ENCODE assay signal across 11 cellular contexts in genomic region chr6:33699739-33700138, GRCh38. TPM values are rescaled to one million over a fixed set of nuclear protein-coding genes. Genes with fewer than 3 reads are reported as not detected.
DNase-seq lines count a peak whose midpoint lies in the region; ATAC-seq, FAIRE-seq and TF ChIP-seq lines count a peak whose summit lies in the region.
"Had no signal": no experiment of that assay in that cellular context is flagged by ENCODE, and none has a peak within 500 bp of the region (broad histone marks: within the 10 kb centered on the region; RNA-seq: fewer than 3 reads in every experiment).

No MANE protein-coding gene starts in this region.

- dilution Hi-C loops in endothelial cell of umbilical vein (cut with MboI; ENCODE audit: extremely low pct_ligation_motif_present, low sequenced_read_pairs), result no loop called here

- peak overlapping the region; percentile 19 for H3K4me2 ChIP-seq in endothelial cell of umbilical vein (ENCODE audit: insufficient read depth, low read length)

- TF ChIP-seq POLR2A in endothelial cell of umbilical vein (IDR thresholded peaks at IDR 0.05; ENCODE audit: low read depth, low read length), result peak; percentile 32

- peak; percentile 40 for FAIRE-seq in endothelial cell of umbilical vein (lab: Jason Lieb, UNC)

- peak overlapping the region; percentile 86 for H3K27ac ChIP-seq in VCaP
- H3K27ac ChIP-seq in endothelial cell of umbilical vein (ENCODE audit: insufficient read depth, low read depth, low read length), result no peak overlapping the region

- no peak overlapping the region for H3K9ac ChIP-seq in endothelial cell of umbilical vein (replicated peaks; ENCODE audit: extremely low read depth, insufficient read depth, low read length)

- peak overlapping the region; percentile 46 for H3K27ac Mint-ChIP-seq in activated naive CD8-positive, alpha-beta T cell
- H3K27ac Mint-ChIP-seq in activated naive CD8-positive, alpha-beta T cell treated with anti-CD3 and anti-CD28 coated beads for 36 hours, result no peak overlapping the region
- peak overlapping the region; percentile 91 for H3K27ac Mint-ChIP-seq in stimulated activated naive B cell treated with anti-CD40 and anti-IgM and Interleukin-4, amounts not matched to agents 10 μg/mL and 1 μg/mL and 100 μg/mL, for 72 hours

- H2AFZ ChIP-seq in endothelial cell of umbilical vein (ENCODE audit: low read depth, low read length), result no peak overlapping the region

- H3K9me3 ChIP-seq in endothelial cell of umbilical vein (replicated peaks; ENCODE audit: control insufficient read depth, insufficient read depth, low read length), result no peaks in the 10 kb centered on the region

- H3K79me2 ChIP-seq in endothelial cell of umbilical vein (ENCODE audit: control insufficient read depth, insufficient read depth, low read length), result peaks cover 3% of the 10 kb centered on the region

- intact Hi-C loops in endothelial cell of umbilical vein (cut with micrococcal nuclease), result loop anchor here (1.0 to 2.0 kb wide), 4 partner anchors 26 to 114 kb away; no protein-coding TSS in a partner anchor

- H4K20me1 ChIP-seq in endothelial cell of umbilical vein (replicated peaks; ENCODE audit: control insufficient read depth, extremely low read depth, insufficient read depth, low read length), result no peaks in the 10 kb centered on the region

- no peak for TF ChIP-seq CTCF in VCaP (conservative IDR thresholded peaks at IDR 0.05)
- TF ChIP-seq CTCF in endothelial cell of umbilical vein (IDR thresholded peaks at IDR 0.05; ENCODE audit: extremely low read depth in 1 of 2, insufficient read depth in 1 of 2, low read depth in 1 of 2, low read length in 2 of 2), result no peak
- no peak for TF ChIP-seq CTCF in GM10266 (IDR thresholded peaks at IDR 0.05; ENCODE audit: control insufficient read depth, insufficient read depth, low read depth, missing control alignments)

- no peak for DNase-seq in activated naive CD8-positive, alpha-beta T cell treated with anti-CD3 and anti-CD28 coated beads for 36 hours
- DNase-seq in endothelial cell of umbilical vein (ENCODE audit: low read depth, low spot score) (peak; percentile 39), GM10266 (ENCODE audit: extremely low spot score) (no peak), occipital lobe (lab: John Stamatoyannopoulos, UW) (no peak)
- DNase-seq in stimulated activated naive B cell treated with anti-CD40 and anti-IgM and Interleukin-4, amounts not matched to agents 10 μg/mL and 1 μg/mL and 100 μg/mL, for 72 hours, result no peak
- DNase-seq: NCI-H187 had no signal

- H3K9me1 ChIP-seq in endothelial cell of umbilical vein (replicated peaks; ENCODE audit: control insufficient read depth, extremely low read depth, insufficient read depth, low read length), result no peaks in the 10 kb centered on the region

- no peak overlapping the region for H3K4me3 Mint-ChIP-seq in activated naive CD8-positive, alpha-beta T cell
- no peak overlapping the region for H3K4me3 Mint-ChIP-seq in activated naive CD8-positive, alpha-beta T cell treated with anti-CD3 and anti-CD28 coated beads for 36 hours
- H3K4me3 Mint-ChIP-seq in stimulated activated naive B cell treated with anti-CD40 and anti-IgM and Interleukin-4, amounts not matched to agents 10 μg/mL and 1 μg/mL and 100 μg/mL, for 72 hours, result no peak overlapping the region
- H3K4me3 Mint-ChIP-seq: endodermal cell had no signal

- no peaks in the 10 kb centered on the region for H3K27me3 ChIP-seq in endothelial cell of umbilical vein (ENCODE audit: control insufficient read depth in 2 of 2, insufficient read depth in 2 of 2, low read length in 2 of 2)

- no peaks in the 10 kb centered on the region for H3K9me3 Mint-ChIP-seq in activated naive CD8-positive, alpha-beta T cell (ENCODE audit: low read depth)
- no peaks in the 10 kb centered on the region for H3K9me3 Mint-ChIP-seq in activated naive CD8-positive, alpha-beta T cell treated with anti-CD3 and anti-CD28 coated beads for 36 hours
- no peaks in the 10 kb centered on the region for H3K9me3 Mint-ChIP-seq in stimulated activated naive B cell treated with anti-CD40 and anti-IgM and Interleukin-4, amounts not matched to agents 10 μg/mL and 1 μg/mL and 100 μg/mL, for 72 hours
- H3K9me3 Mint-ChIP-seq: endodermal cell had no signal

- ATAC-seq in stimulated activated naive B cell treated with anti-CD40 and anti-IgM and Interleukin-4, amounts not matched to agents 10 μg/mL and 1 μg/mL and 100 μg/mL, for 72 hours (replicated peaks), result peak; percentile 54 to 64
- no peak for ATAC-seq in HG02610 (IDR thresholded peaks at IDR 0.05; ENCODE audit: unreplicated experiment)

- H3K4me1 ChIP-seq in endothelial cell of umbilical vein (ENCODE audit: control insufficient read depth, extremely low read depth, insufficient read depth, low read length), result peaks cover 53% of the 10 kb centered on the region

- POLR2A ChIA-PET in endothelial cell of umbilical vein (lab: Charles Lee), result no interaction called here

- peaks cover 9% of the 10 kb centered on the region for H3K36me3 Mint-ChIP-seq in activated naive CD8-positive, alpha-beta T cell
- H3K36me3 Mint-ChIP-seq in activated naive CD8-positive, alpha-beta T cell treated with anti-CD3 and anti-CD28 coated beads for 36 hours, result peaks cover 26% of the 10 kb centered on the region
- H3K36me3 Mint-ChIP-seq in stimulated activated naive B cell treated with anti-CD40 and anti-IgM and Interleukin-4, amounts not matched to agents 10 μg/mL and 1 μg/mL and 100 μg/mL, for 72 hours, result peaks cover 34 to 46% of the 10 kb centered on the region in 2 donors

- CTCF ChIA-PET in endothelial cell of umbilical vein (lab: Charles Lee), result interaction anchor here (0.9 to 2.3 kb wide), 14 partner anchors 9 to 120 kb away, joined by 4 to 97 read pairs (median 8); partner anchors contain the start of genes BAK1 and UQCC2

- H3K36me3 ChIP-seq in endothelial cell of umbilical vein (ENCODE audit: control insufficient read depth in 2 of 2, extremely low read depth in 1 of 2, insufficient read depth in 2 of 2, low read length in 2 of 2), result peaks cover 0 to 3% of the 10 kb centered on the region in 2 experiments

- peaks cover 46% of the 10 kb centered on the region for H3K4me1 Mint-ChIP-seq in activated naive CD8-positive, alpha-beta T cell (ENCODE audit: low read depth)
- peaks cover 34% of the 10 kb centered on the region for H3K4me1 Mint-ChIP-seq in activated naive CD8-positive, alpha-beta T cell treated with anti-CD3 and anti-CD28 coated beads for 36 hours
- H3K4me1 Mint-ChIP-seq in stimulated activated naive B cell treated with anti-CD40 and anti-IgM and Interleukin-4, amounts not matched to agents 10 μg/mL and 1 μg/mL and 100 μg/mL, for 72 hours, result peaks cover 47 to 71% of the 10 kb centered on the region in 2 donors

- no TSS peak for BruUV-seq in endothelial cell of umbilical vein (replicated peaks; lab: Mats Ljungman, UMichigan)

- no peak overlapping the region for H3K4me3 ChIP-seq in endothelial cell of umbilical vein (replicated peaks in 1 of 3; ENCODE audit: insufficient read depth in 1 of 3, low read depth in 1 of 3, low read length in 3 of 3)

- no peaks in the 10 kb centered on the region for H3K27me3 Mint-ChIP-seq in activated naive CD8-positive, alpha-beta T cell
- H3K27me3 Mint-ChIP-seq in activated naive CD8-positive, alpha-beta T cell treated with anti-CD3 and anti-CD28 coated beads for 36 hours, result no peaks in the 10 kb centered on the region
- H3K27me3 Mint-ChIP-seq in stimulated activated naive B cell treated with anti-CD40 and anti-IgM and Interleukin-4, amounts not matched to agents 10 μg/mL and 1 μg/mL and 100 μg/mL, for 72 hours, result no peaks in the 10 kb centered on the region

TF ChIP-seq in endothelial cell of umbilical vein, 7 proteins besides CTCF, POLR2A, EP300 and RAD21:
- TF ChIP-seq MYC (IDR thresholded peaks at IDR 0.05; ENCODE audit: low read depth, low read length) (no peak), POLR2AphosphoS5 (IDR thresholded peaks at IDR 0.05; ENCODE audit: insufficient read depth, low read depth, low read length) (no peak), MAX (IDR thresholded peaks at IDR 0.05; ENCODE audit: insufficient read depth, insufficient read length) (no peak), FOS (IDR thresholded peaks at IDR 0.05; ENCODE audit: borderline replicate concordance, insufficient read depth, low read length) (no peak), JUN (IDR thresholded peaks at IDR 0.05; ENCODE audit: borderline replicate concordance, insufficient read depth, insufficient read length, low read depth) (no peak), GATA2 (IDR thresholded peaks at IDR 0.05; ENCODE audit: insufficient read depth, insufficient read length, low read depth, low read length) (no peak), EZH2 (IDR thresholded peaks at IDR 0.05; ENCODE audit: borderline replicate concordance, low read depth, low read length, severe bottlenecking) (no peak)
TF ChIP-seq in endothelial cell of umbilical vein: peak in this region for 0.

RNA-seq across cellular contexts. Expression of gene UQCC2, which starts 11.8 kb away (rescaled TPM):
- 100 to 1,000 TPM; 118 to 126 TPM for total RNA-seq in activated naive CD8-positive, alpha-beta T cell treated with anti-CD3 and anti-CD28 coated beads for 36 hours
- total RNA-seq in endothelial cell of umbilical vein, result 91.5 and 95.3 TPM in 2 replicates
- 46.3 and 52.1 TPM in 2 replicates for polyA plus RNA-seq in endothelial cell of umbilical vein
- 52.0 and 53.8 TPM in 2 replicates for polyA plus RNA-seq in endothelial cell of umbilical vein (2011; cell fraction: cytosol; rRNA removed)
- 30.2 and 30.6 TPM in 2 replicates for polyA plus RNA-seq in endothelial cell of umbilical vein (2011; cell fraction: nucleus; rRNA removed)
- polyA plus RNA-seq in endothelial cell of umbilical vein (2012), result 115 and 117 TPM in 2 replicates
- 17.2 and 25.5 TPM in 2 replicates for polyA minus RNA-seq in endothelial cell of umbilical vein
- polyA minus RNA-seq in endothelial cell of umbilical vein (2011; cell fraction: cytosol; rRNA and poly(A)+ RNA removed), result 35.3 TPM
- polyA minus RNA-seq in endothelial cell of umbilical vein (2011; cell fraction: nucleus; rRNA and poly(A)+ RNA removed), result 6.7 and 8.2 TPM in 2 replicates
- 15.8 TPM for total RNA-seq in occipital lobe

RNA-seq across cellular contexts. Expression of gene IP6K3, which starts 47.0 kb away (rescaled TPM):
- not detected for total RNA-seq in activated naive CD8-positive, alpha-beta T cell treated with anti-CD3 and anti-CD28 coated beads for 36 hours
- total RNA-seq in endothelial cell of umbilical vein (not detected in 2 replicates), occipital lobe (not detected)
- polyA plus RNA-seq in endothelial cell of umbilical vein, result not detected in 2 replicates
- not detected in 2 replicates for polyA plus RNA-seq in endothelial cell of umbilical vein (2011; cell fraction: cytosol; rRNA removed)
- polyA plus RNA-seq in endothelial cell of umbilical vein (2011; cell fraction: nucleus; rRNA removed), result not detected in 2 replicates
- not detected in 2 replicates for polyA plus RNA-seq in endothelial cell of umbilical vein (2012)
- polyA minus RNA-seq in endothelial cell of umbilical vein, result not detected in 2 replicates
- not detected for polyA minus RNA-seq in endothelial cell of umbilical vein (2011; cell fraction: cytosol; rRNA and poly(A)+ RNA removed)
- polyA minus RNA-seq in endothelial cell of umbilical vein (2011; cell fraction: nucleus; rRNA and poly(A)+ RNA removed), result not detected in 2 replicates
- total RNA-seq: endodermal cell, M059J had no signal
